8 cellular contexts compared by ENCODE assay signal in the genomic region with DNA sequence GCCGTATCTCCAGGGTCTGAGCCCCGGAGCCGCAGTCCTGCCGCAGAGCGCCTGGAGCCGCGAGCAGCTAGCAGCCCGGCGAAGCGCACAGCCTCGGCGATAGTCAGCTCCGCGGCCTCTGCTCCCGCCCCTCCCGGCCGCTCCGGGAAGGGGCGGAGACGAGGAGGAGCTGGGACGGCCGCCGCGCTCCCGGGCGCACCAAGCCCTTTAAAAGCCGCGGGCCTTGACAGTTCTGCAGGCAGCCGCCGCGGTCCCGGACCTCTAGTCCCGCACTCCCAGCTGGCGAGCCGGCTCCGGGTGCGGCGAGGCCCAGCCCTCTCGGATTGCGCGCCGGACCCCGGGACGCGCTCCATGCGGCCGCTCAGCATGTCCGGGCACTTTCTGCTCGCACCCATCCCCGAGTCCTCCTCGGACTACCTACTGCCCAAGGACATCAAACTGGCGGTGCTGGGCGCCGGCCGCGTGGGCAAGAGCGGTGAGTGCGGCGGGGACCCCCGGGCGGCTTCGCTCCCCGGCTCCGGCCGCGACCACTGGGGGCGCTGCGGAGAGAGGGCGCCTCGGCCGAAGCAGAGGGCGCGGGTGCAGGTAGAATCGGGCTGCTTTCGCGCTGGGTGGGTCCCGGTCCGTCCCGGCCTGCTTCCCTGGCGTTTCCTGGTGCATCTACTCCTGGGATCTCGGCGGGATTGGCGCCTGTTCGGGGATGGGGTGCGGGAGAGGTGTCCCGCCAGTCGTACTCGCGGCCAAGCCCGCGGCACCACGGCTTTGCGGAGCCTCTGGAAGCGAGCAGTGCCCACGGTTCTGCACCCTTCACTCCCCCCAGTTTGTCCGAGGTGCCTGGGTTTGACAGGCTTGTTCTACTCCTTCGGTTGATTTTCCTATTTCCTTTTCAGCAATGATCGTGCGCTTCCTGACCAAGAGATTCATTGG. TPM values are rescaled to one million over a fixed set of nuclear protein-coding genes. Genes with fewer than 3 reads are reported as not detected.
A peak's percentile ranks its signal among the peaks of the same experiment; 100 is the strongest.
DNase-seq lines count a peak whose midpoint lies in the region; ATAC-seq and TF ChIP-seq lines count a peak whose summit lies in the region.

A gene with protein sequence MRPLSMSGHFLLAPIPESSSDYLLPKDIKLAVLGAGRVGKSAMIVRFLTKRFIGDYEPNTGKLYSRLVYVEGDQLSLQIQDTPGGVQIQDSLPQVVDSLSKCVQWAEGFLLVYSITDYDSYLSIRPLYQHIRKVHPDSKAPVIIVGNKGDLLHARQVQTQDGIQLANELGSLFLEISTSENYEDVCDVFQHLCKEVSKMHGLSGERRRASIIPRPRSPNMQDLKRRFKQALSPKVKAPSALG (plus strand): TSS at position 237 of the 927 bp plus-strand sequence. CDS start 115 bp downstream, at position 352.

- in situ Hi-C loops in transverse colon (cut with MboI; ENCODE audit: low pct_ligation_motif_present in 1 of 4, low pct_unique_long_range_greater_than_20kb in 1 of 4, low sequenced_read_pairs in 3 of 4) = loop anchor here in 2 of 4 donors (10.0 to 25.0 kb wide), 4 partner anchors 74 to 286 kb away; a partner anchor contains a TSS

- peak; percentile 95 for TF ChIP-seq POLR2A in transverse colon (IDR thresholded peaks at IDR 0.05)

- intact Hi-C loops in cardiac septum (cut with DNase I) (loop anchor here (2.0 to 5.0 kb wide), 3 partner anchors 20 to 289 kb away; a partner anchor contains a TSS), transverse colon (cut with DNase I; ENCODE audit: low total_unique reads) (loop anchor here (5.0 kb wide), 2 partner anchors 76 to 284 kb away; no protein-coding TSS in a partner anchor)

- H3F3A ChIP-seq in SU-DHL-6 (ENCODE audit: insufficient read depth) = 0 out of 2 replicates have a peak, but pooled peaks cover 3% of the 10 kb centered on the region

- H3K4me3 ChIP-seq in Karpas-422 (ENCODE audit: low read length) (peak within 1 kb of the TSS; percentile 73), SU-DHL-6 (ENCODE audit: insufficient read depth, low read length, poor library complexity, severe bottlenecking) (peak within 1 kb of the TSS; percentile 71), transverse colon (peak within 1 kb of the TSS; percentile 64 to 82 (median 66))

- H3K9me3 ChIP-seq in Karpas-422 (ENCODE audit: low read length) = no peaks in the 10 kb centered on the region
- no peaks in the 10 kb centered on the region for H3K9me3 ChIP-seq in SU-DHL-6 (ENCODE audit: insufficient read depth, low read length)
- H3K9me3 ChIP-seq in transverse colon = no peaks in the 10 kb centered on the region

- no peak for TF ChIP-seq EP300 in transverse colon (IDR thresholded peaks at IDR 0.05; ENCODE audit: low read depth)

- H3K9ac ChIP-seq in Karpas-422 (ENCODE audit: low read length) (peak within 1 kb of the TSS; percentile 71), SU-DHL-6 (ENCODE audit: low read length) (peak within 1 kb of the TSS; percentile 70)

- no peaks in the 10 kb centered on the region for H3K9me2 ChIP-seq in Karpas-422 (replicated peaks; ENCODE audit: insufficient read depth, low read length)
- no peaks in the 10 kb centered on the region for H3K9me2 ChIP-seq in SU-DHL-6 (replicated peaks; ENCODE audit: insufficient read depth, low read length)

- H3K79me2 ChIP-seq in Karpas-422 (ENCODE audit: low read length) (no peaks in the 10 kb centered on the region), SU-DHL-6 (ENCODE audit: insufficient read depth, low read length) (no peaks in the 10 kb centered on the region)

- H3K4me1 ChIP-seq in Karpas-422 (ENCODE audit: low read length) (peaks cover 22% of the 10 kb centered on the region), transverse colon (peaks cover 7 to 37% (median 14%) of the 10 kb centered on the region in 4 donors)

- H4K20me1 ChIP-seq in Karpas-422 (ENCODE audit: insufficient read depth, low read depth, low read length) (no peaks in the 10 kb centered on the region), SU-DHL-6 (ENCODE audit: low read depth, low read length) (no peaks in the 10 kb centered on the region)

- H3K4me2 ChIP-seq in Karpas-422 (ENCODE audit: low read depth, low read length, poor library complexity, severe bottlenecking) (peak within 1 kb of the TSS; percentile 88), SU-DHL-6 (ENCODE audit: low read depth, low read length, poor library complexity, severe bottlenecking) (peak within 1 kb of the TSS; percentile 66)

- H3K27me3 ChIP-seq in Karpas-422 (ENCODE audit: low read length) = no peaks in the 10 kb centered on the region
- no peaks in the 10 kb centered on the region for H3K27me3 ChIP-seq in SU-DHL-6 (ENCODE audit: low read length)
- H3K27me3 ChIP-seq in transverse colon = no peaks in the 10 kb centered on the region

- peak; percentile 91 for TF ChIP-seq CTCF in SU-DHL-6 (IDR thresholded peaks at IDR 0.05; ENCODE audit: insufficient read depth, low read length, poor library complexity, severe bottlenecking)
- TF ChIP-seq CTCF in transverse colon (IDR thresholded peaks at IDR 0.05) = peak; percentile 93 to 99 (median 96)

- peak; percentile 80 for ATAC-seq in GM21737 (IDR thresholded peaks at IDR 0.05; ENCODE audit: unreplicated experiment)

- H3K36me3 ChIP-seq in Karpas-422 (ENCODE audit: insufficient read depth, low read length) = no peaks in the 10 kb centered on the region
- no peaks in the 10 kb centered on the region for H3K36me3 ChIP-seq in SU-DHL-6 (ENCODE audit: low read length)
- H3K36me3 ChIP-seq in transverse colon = no peaks in the 10 kb centered on the region

- H3K27ac ChIP-seq in Karpas-422 (ENCODE audit: low read length) (no peak within 1 kb of the TSS), SU-DHL-6 (ENCODE audit: low read depth, low read length) (no peak within 1 kb of the TSS), adipose tissue (ENCODE audit: low read depth, low read length) (no peak within 1 kb of the TSS), transverse colon (peak within 1 kb of the TSS; percentile 91 to 97 (median 94))

- 0 to 1% (median 1%) methylated on average over 91 to 99 of the region's 99 CpGs for WGBS in adipose tissue, 3 donors
- 1% methylated on average over 64 of the region's 99 CpGs; no CpG with 5 or more reads in 1 of the 2 donors for WGBS in transverse colon (ENCODE audit: low coverage in 1 of 2), 2 donors

- H2AFZ ChIP-seq in Karpas-422 (ENCODE audit: low read length) (peak within 1 kb of the TSS; percentile 95), SU-DHL-6 (ENCODE audit: low read depth, low read length, severe bottlenecking) (peak within 1 kb of the TSS; percentile 92)

- DNase-seq in GM04503 (ENCODE audit: low read depth) (peak; percentile 34), Karpas-422 (peak; percentile 80), cardiac septum (ENCODE audit: low spot score) (peak; percentile 90), pons (ENCODE audit: low spot score) (peak; percentile 86), transverse colon (peak; percentile 90)

RNA-seq across cellular contexts. Expression of the gene that starts here (rescaled TPM):
- total RNA-seq in Karpas-422 (2014; rRNA removed; shearing (Covaris generic); ENCODE audit: low replicate concordance) = 0.14 and 0.48 TPM in 2 replicates
- 10 to 100 TPM in 2 of 3 donors, 1 to 10 TPM in 1; 4.8 to 40.2 (median 24.8) TPM for polyA plus RNA-seq in adipose tissue
- total RNA-seq in cardiac septum = 4.7 TPM
- 10 to 100 TPM; 18.7 to 37.7 (median 28.9) TPM for total RNA-seq in transverse colon

Comparison
In these comparisons a context has a peak if more than half of its experiments do, and no peak if none do; other contexts are left out.
1. Peak in DNase-seq, H3K4me3 ChIP-seq, H3K9ac ChIP-seq and H3K4me2 ChIP-seq in Karpas-422; RNA of the gene not detected or under 1 TPM.
2. DNase-seq: peak in every context shown above with its lines; median percentile 90 in cardiac septum; 90 in transverse colon; 86 in pons; 80 in Karpas-422; 34 in GM04503.
3. H3K27ac ChIP-seq: peak in transverse colon (4 of 4); none in Karpas-422 (single experiment), SU-DHL-6 (single experiment) and adipose tissue (single experiment).
4. Peak in every context shown above with its lines, with median percentiles within 50 percentile points of each other: H3K4me3 ChIP-seq.